31 cellular contexts compared by ENCODE assay signal in the genomic region with DNA sequence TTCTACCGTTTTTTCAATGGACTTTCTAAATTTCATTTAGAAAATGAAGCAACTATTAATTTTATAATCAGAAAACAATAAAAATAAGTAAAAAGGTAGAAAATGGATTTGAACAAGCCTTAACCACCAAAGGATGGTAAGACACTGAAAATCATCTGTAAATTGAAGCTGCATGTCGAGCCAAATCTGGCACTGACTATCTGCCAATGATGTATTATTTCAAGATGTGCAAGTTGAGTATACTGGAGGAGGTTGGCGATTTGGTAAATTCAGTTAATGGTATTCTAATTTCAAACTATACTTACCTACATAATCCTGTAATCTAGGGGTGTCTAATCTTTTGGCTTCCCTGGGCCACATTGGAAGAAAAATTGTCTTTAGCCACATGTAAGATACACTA.
"Had no signal": no experiment of that assay in that cellular context is flagged by ENCODE, and none has a peak within 500 bp of the region (broad histone marks: within the 10 kb centered on the region; RNA-seq: fewer than 3 reads in every experiment).

No MANE protein-coding gene starts in this region.

- DNase-seq: activated B cell treated with CpG ODN at 0.5 μM for 24 hours; activated CD4-positive, alpha-beta memory T cell treated with anti-CD3 and anti-CD28 coated beads for 36 hours; activated CD4-positive, alpha-beta T cell treated with anti-CD3 and anti-CD28 coated beads for 4 hours; activated CD4-positive, alpha-beta T cell treated with anti-CD3 and anti-CD28 coated beads, Interleukin-2, amount 10 ng/mL, durations not matched to agents 24 days and 14 days; activated CD4-positive, alpha-beta T cell treated with anti-CD3 and anti-CD28 coated beads, Interleukin-2, amount 50 U/mL, for 1 hour; activated CD4-positive, alpha-beta T cell treated with anti-CD3 and anti-CD28 coated beads, Interleukin-2, amount 50 U/mL, for 4 hours; activated CD4-positive, CD25-positive, alpha-beta regulatory T cell treated with anti-CD3 and anti-CD28 coated beads, Interleukin-2, amount 50 U/mL, for 72 hours; activated CD8-positive, alpha-beta memory T cell treated with anti-CD3 and anti-CD28 coated beads, Interleukin-2, amount 50 U/mL, for 4 hours; activated CD8-positive, alpha-beta T cell treated with anti-CD3 and anti-CD28 coated beads for 36 hours; activated effector memory CD4-positive, alpha-beta T cell treated with anti-CD3 and anti-CD28 coated beads, Interleukin-2, amount 50 U/mL, for 16 hours; activated gamma-delta T cell treated with Interleukin-2 at 50 U/mL for 16 hours; activated naive CD4-positive, alpha-beta T cell; activated naive CD4-positive, alpha-beta T cell treated with anti-CD3 and anti-CD28 coated beads for 36 hours; activated naive CD4-positive, alpha-beta T cell treated with anti-CD3 and anti-CD28 coated beads, Interleukin-2, amount 50 U/mL, for 16 hours; activated naive CD8-positive, alpha-beta T cell treated with anti-CD3 and anti-CD28 coated beads for 36 hours; activated T-cell treated with anti-CD3 and anti-CD28 coated beads for 4 hours; activated T-cell treated with anti-CD3 and anti-CD28 coated beads, Interleukin-2, amount 50 U/mL, for 1 hour; activated T-cell treated with anti-CD3 and anti-CD28 coated beads, Interleukin-2, amount 50 U/mL, for 4 hours; activated T-cell treated with anti-CD3 and anti-CD28 coated beads, Interleukin-2, amount 50 U/mL, for 72 hours; adrenal gland; amniotic stem cell; aorta; body of pancreas; brain microvascular endothelial cell; central memory CD4-positive, alpha-beta T cell; T-helper 2 cell; T-helper 9 cell had no signal

- H3K36me3 ChIP-seq: adrenal gland, brain microvascular endothelial cell, breast epithelium had no signal

- ATAC-seq: activated CD8-positive, alpha-beta T cell treated with anti-CD3 and anti-CD28 coated beads for 36 hours; activated naive CD4-positive, alpha-beta T cell treated with anti-CD3 and anti-CD28 coated beads, Interleukin-2, amount 50 U/mL, for 72 hours; activated T-cell treated with anti-CD3 and anti-CD28 coated beads, Interleukin-2, amount 50 U/mL, for 4 hours; activated T-cell treated with anti-CD3 and anti-CD28 coated beads, Interleukin-2, amount 50 U/mL, for 72 hours; activated T-helper 17 cell treated with anti-CD3 and anti-CD28 coated beads, Interleukin-2, amount 50 U/mL, for 72 hours; body of pancreas had no signal

- H3K27me3 ChIP-seq: adrenal gland, body of pancreas, brain microvascular endothelial cell, breast epithelium had no signal

- H3K4me3 ChIP-seq: adrenal gland, body of pancreas, breast epithelium had no signal

- H3K27ac ChIP-seq: adrenal gland, body of pancreas, brain microvascular endothelial cell, breast epithelium, VCaP had no signal

- H3K9me3 ChIP-seq: adrenal gland, body of pancreas, breast epithelium had no signal

- H3K4me1 ChIP-seq: adrenal gland, body of pancreas, breast epithelium had no signal
